8 cellular contexts compared by ENCODE assay signal in the genomic region with DNA sequence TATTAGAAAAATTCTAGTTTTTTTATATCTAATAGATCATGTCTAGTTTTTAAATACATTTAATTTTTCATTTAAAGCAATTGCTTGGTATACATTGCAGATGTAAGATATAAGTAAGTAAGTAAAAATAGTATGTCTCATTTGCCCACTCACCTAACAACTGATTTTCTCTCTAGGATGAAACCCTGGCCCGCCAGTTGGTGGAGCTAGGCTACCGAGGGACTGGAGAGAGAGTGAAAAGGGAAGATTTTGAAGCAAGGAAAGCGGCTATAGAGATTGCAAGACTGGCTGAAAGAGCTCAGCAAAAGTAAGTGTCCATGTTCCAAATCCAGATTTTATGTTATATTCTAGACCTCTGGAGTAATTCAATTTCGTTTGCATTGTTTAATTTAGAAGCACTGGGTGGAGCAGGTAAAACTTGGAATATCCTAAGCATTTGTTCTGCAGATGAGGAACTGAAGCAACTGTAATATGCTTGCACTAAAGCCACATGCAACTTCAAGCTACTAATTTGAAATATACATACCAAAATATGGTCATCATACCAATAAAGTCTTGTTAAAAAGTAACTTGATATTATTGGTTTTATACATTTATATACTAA. TPM values are rescaled to one million over a fixed set of nuclear protein-coding genes. Genes with fewer than 3 reads are reported as not detected.
DNase-seq lines count a peak whose midpoint lies in the region; ATAC-seq and TF ChIP-seq lines count a peak whose summit lies in the region.

No MANE protein-coding gene starts in this region.

- no peaks in the 10 kb centered on the region for H3K36me3 Mint-ChIP-seq in CD4-positive, alpha-beta T cell (ENCODE audit: low read depth)

- TF ChIP-seq CTCF in CD4-positive, alpha-beta T cell (IDR thresholded peaks at IDR 0.05) = peak; percentile 35
- peak; percentile 46 to 62 (median 52) for TF ChIP-seq CTCF in transverse colon (IDR thresholded peaks at IDR 0.05)

- H3K27me3 Mint-ChIP-seq in CD4-positive, alpha-beta T cell = peaks cover 27% of the 10 kb centered on the region

- WGBS in transverse colon (ENCODE audit: low coverage in 1 of 2), 2 donors = 8 to 9% methylated on average over 4 of the region's 4 CpGs

- TF ChIP-seq EP300 in transverse colon (IDR thresholded peaks at IDR 0.05; ENCODE audit: low read depth) = no peak

- H3K27ac Mint-ChIP-seq in CD4-positive, alpha-beta T cell = no peak overlapping the region

- peak; percentile 24 to 57 (median 33) for DNase-seq in CD4-positive, alpha-beta T cell
- peak; percentile 43 for DNase-seq in LHCN-M2 (ENCODE audit: low read depth)
- peak; percentile 62 for DNase-seq in SKM-1 treated with dmso at 0.1 percent for 144 hours (lab: John Stamatoyannopoulos, UW; ENCODE audit: unreplicated experiment)
- DNase-seq in central memory CD4-positive, alpha-beta T cell = peak; percentile 14
- DNase-seq in lung microvascular endothelial cell (ENCODE audit: low read depth in 2 of 2) = peak; percentile 26 to 31
- peak; percentile 47 for DNase-seq in transverse colon
- DNase-seq in 8988T = no peak

- ATAC-seq in CD4-positive, alpha-beta T cell (ENCODE audit: poor library complexity) = peak; percentile 67
- peak; percentile 69 for ATAC-seq in GM18511 (IDR thresholded peaks at IDR 0.05; ENCODE audit: unreplicated experiment)

- in situ Hi-C loops in transverse colon (cut with MboI; ENCODE audit: low pct_ligation_motif_present in 1 of 4, low pct_unique_long_range_greater_than_20kb in 1 of 4, low sequenced_read_pairs in 3 of 4) = loop anchor here (5.0 to 25.0 kb wide), 6 partner anchors 622 to 1000 kb away; partner anchors contain the start of gene BMP3 (in 1 of the 4)

- peaks cover 7% of the 10 kb centered on the region for H3K27me3 ChIP-seq in CD4-positive, alpha-beta T cell (ENCODE audit: control insufficient read depth, insufficient read depth, low read length)
- no peaks in the 10 kb centered on the region for H3K27me3 ChIP-seq in transverse colon

- H3K27ac ChIP-seq in CD4-positive, alpha-beta T cell (ENCODE audit: low read depth, low read length) = no peak overlapping the region
- no peak overlapping the region for H3K27ac ChIP-seq in transverse colon

- no peaks in the 10 kb centered on the region for H3K9me3 Mint-ChIP-seq in CD4-positive, alpha-beta T cell

- no peaks in the 10 kb centered on the region for H3K36me3 ChIP-seq in transverse colon

- no peak overlapping the region for H3K4me3 ChIP-seq in transverse colon

- no peak overlapping the region for H3K4me3 Mint-ChIP-seq in CD4-positive, alpha-beta T cell

- no peaks in the 10 kb centered on the region for H3K9me3 ChIP-seq in CD4-positive, alpha-beta T cell (ENCODE audit: control insufficient read depth, low read length)
- H3K9me3 ChIP-seq in transverse colon = no peaks in the 10 kb centered on the region

- CTCF ChIA-PET in CD4-positive, alpha-beta T cell (lab: Charles Lee) = interaction anchor here (0.7 to 1.4 kb wide), 8 partner anchors 26 to 989 kb away, joined by 3 to 14 read pairs (median 4); no protein-coding TSS in a partner anchor

- peaks cover 0 to 4% (median 1%) of the 10 kb centered on the region in 4 donors for H3K4me1 ChIP-seq in transverse colon

- H3K4me1 Mint-ChIP-seq in CD4-positive, alpha-beta T cell (ENCODE audit: low read depth) = peaks cover 10% of the 10 kb centered on the region

- TF ChIP-seq POLR2A in transverse colon (IDR thresholded peaks at IDR 0.05) = no peak

- POLR2A ChIA-PET in CD4-positive, alpha-beta T cell (lab: Charles Lee) = interaction anchor here (1.0 kb wide), 1 partner anchor 223 kb away, joined by 3 read pairs; no protein-coding TSS in a partner anchor

- intact Hi-C loops in CD4-positive, alpha-beta T cell (cut with DNase I, micrococcal nuclease) = loop anchor here (1.0 kb wide), 4 partner anchors 627 to 690 kb away; no protein-coding TSS in a partner anchor
- intact Hi-C loops in transverse colon (cut with DNase I; ENCODE audit: low total_unique reads) = loop anchor here (5.0 to 10.0 kb wide), 2 partner anchors 622 to 690 kb away; no protein-coding TSS in a partner anchor

RNA-seq across cellular contexts. Expression of gene CFAP299, which starts 27.1 kb away (rescaled TPM):
- total RNA-seq in CD4-positive, alpha-beta T cell = not detected
- total RNA-seq in LHCN-M2 (2014; rRNA removed) (0.71 and 1.3 TPM in 2 replicates), lung microvascular endothelial cell (not detected in 2 replicates), transverse colon (not detected)
- polyA plus RNA-seq in LHCN-M2 (2012) = 2.2 TPM
